ENCODE assay signal across 25 cellular contexts in genomic region chr3:127062926-127063325, GRCh38.
DNase-seq lines count a peak whose midpoint lies in the region; ATAC-seq and TF ChIP-seq lines count a peak whose summit lies in the region.
"Had no signal": no experiment of that assay in that cellular context is flagged by ENCODE, and none has a peak within 500 bp of the region (broad histone marks: within the 10 kb centered on the region; RNA-seq: fewer than 3 reads in every experiment).

No MANE protein-coding gene starts in this region.

- H3K27ac ChIP-seq in spleen = no peak overlapping the region
- H3K27ac ChIP-seq: KMS-11, PC-9, RWPE1 had no signal

- H3K4me3 Mint-ChIP-seq in nephron progenitor cell = no peak overlapping the region
- H3K4me3 Mint-ChIP-seq in stimulated activated naive CD8-positive, alpha-beta T cell treated with anti-CD3 and anti-CD28 coated beads, Interleukin-15, amount 100 ng/mL, for 72 hours = no peak overlapping the region
- H3K4me3 Mint-ChIP-seq: CD8-positive, alpha-beta memory T cell; GM23338 had no signal

- no peaks in the 10 kb centered on the region for H3K4me1 ChIP-seq in spleen
- H3K4me1 ChIP-seq: HAP-1 had no signal

- intact Hi-C loops in Right ventricle myocardium superior (cut with DNase I) = no loop called here
- intact Hi-C loops in left cardiac atrium (cut with DNase I) = no loop called here
- intact Hi-C loops in spleen (cut with DNase I; ENCODE audit: low total_unique reads) = no loop called here

- peak overlapping the region; percentile 42 for H3K27ac Mint-ChIP-seq in nephron progenitor cell
- no peak overlapping the region for H3K27ac Mint-ChIP-seq in stimulated activated naive CD8-positive, alpha-beta T cell treated with anti-CD3 and anti-CD28 coated beads, Interleukin-15, amount 100 ng/mL, for 72 hours
- H3K27ac Mint-ChIP-seq: CD8-positive, alpha-beta memory T cell; GM23338 had no signal

- peaks cover 0 to 7% (median 2%) of the 10 kb centered on the region in 8 donors for H3K9me3 ChIP-seq in spleen
- H3K9me3 ChIP-seq: HAP-1 had no signal

- TF ChIP-seq POLR2A in spleen (IDR thresholded peaks at IDR 0.05) = no peak

- peaks cover 14% of the 10 kb centered on the region for H3K9me3 Mint-ChIP-seq in nephron progenitor cell
- H3K9me3 Mint-ChIP-seq in stimulated activated naive CD8-positive, alpha-beta T cell treated with anti-CD3 and anti-CD28 coated beads, Interleukin-15, amount 100 ng/mL, for 72 hours = peaks cover 0 to 6% of the 10 kb centered on the region in 2 donors
- H3K9me3 Mint-ChIP-seq: GM23338 had no signal

- peaks cover 0 to 38% (median 0%) of the 10 kb centered on the region in 7 donors for H3K27me3 ChIP-seq in spleen (replicated peaks in 1 of 7)

- no peak for TF ChIP-seq CTCF in nephron progenitor cell (IDR thresholded peaks at IDR 0.05)
- no peak for TF ChIP-seq CTCF in spleen (IDR thresholded peaks at IDR 0.05 in 8 of 11, conservative IDR thresholded peaks at IDR 0.05 in 3 of 11)

- WGBS in spleen, 5 donors = 75 to 87% (median 81%) methylated on average over 7 to 13 of the region's 13 CpGs

- no peak overlapping the region for H3K4me3 ChIP-seq in spleen
- H3K4me3 ChIP-seq: GM23338, HAP-1, PC-9 had no signal

- peaks cover 5% of the 10 kb centered on the region for H3K4me1 Mint-ChIP-seq in nephron progenitor cell
- H3K4me1 Mint-ChIP-seq in stimulated activated naive CD8-positive, alpha-beta T cell treated with anti-CD3 and anti-CD28 coated beads, Interleukin-15, amount 100 ng/mL, for 72 hours = no peaks in the 10 kb centered on the region
- H3K4me1 Mint-ChIP-seq: CD8-positive, alpha-beta memory T cell had no signal

- ATAC-seq in Right ventricle myocardium superior (ENCODE audit: poor library complexity) (no peak), left cardiac atrium (no peak), GM18502 (IDR thresholded peaks at IDR 0.05; ENCODE audit: poor library complexity, unreplicated experiment) (no peak)
- no peak for ATAC-seq in stimulated activated naive CD8-positive, alpha-beta T cell treated with anti-CD3 and anti-CD28 coated beads, Interleukin-15, amount 100 ng/mL, for 72 hours
- ATAC-seq: GM23338 had no signal

- no peaks in the 10 kb centered on the region for H3K36me3 ChIP-seq in spleen
- H3K36me3 ChIP-seq: HAP-1 had no signal

- DNase-seq in Right ventricle myocardium superior (peak; percentile 27), left cardiac atrium (no peak), cerebellum (ENCODE audit: low spot score) (peak; percentile 53), nephron progenitor cell (no peak), spleen (peak; percentile 61)
- DNase-seq in stimulated activated naive CD8-positive, alpha-beta T cell treated with anti-CD3 and anti-CD28 coated beads, Interleukin-15, amount 100 ng/mL, for 72 hours = no peak
- no peak for DNase-seq in activated CD4-positive, alpha-beta T cell treated with anti-CD3 and anti-CD28 coated beads for 48 hours
- DNase-seq: AML-193, C1 segment of cervical spinal cord, Calu3, DMS153, IMR-90, NCI-H1105, NCI-H146, NCI-H2029, NCI-H226, NCI-H510A treated with DMSO at 0.1 percent for 48 hours, NCI-H748 treated with DMSO at 0.1 percent for 48 hours, PC-9 had no signal

- H3K27me3 Mint-ChIP-seq in nephron progenitor cell (ENCODE audit: low read depth, poor library complexity) = peaks cover 18% of the 10 kb centered on the region
- peaks cover 47% of the 10 kb centered on the region for H3K27me3 Mint-ChIP-seq in stimulated activated naive CD8-positive, alpha-beta T cell treated with anti-CD3 and anti-CD28 coated beads, Interleukin-15, amount 100 ng/mL, for 72 hours

- no peaks in the 10 kb centered on the region for H3K36me3 Mint-ChIP-seq in nephron progenitor cell (ENCODE audit: low read depth)
- H3K36me3 Mint-ChIP-seq: CD8-positive, alpha-beta memory T cell had no signal

Comparison
In these comparisons a context has a peak if more than half of its experiments do, and no peak if none do; other contexts are left out.
1. DNase-seq: peak in Right ventricle myocardium superior (single experiment), cerebellum (single experiment) and spleen (single experiment); none in left cardiac atrium (single experiment), nephron progenitor cell (single experiment), stimulated activated naive CD8-positive, alpha-beta T cell treated with anti-CD3 and anti-CD28 coated beads, Interleukin-15, amount 100 ng/mL, for 72 hours (0 of 2) and activated CD4-positive, alpha-beta T cell treated with anti-CD3 and anti-CD28 coated beads for 48 hours (single experiment).